In the genomic region with DNA sequence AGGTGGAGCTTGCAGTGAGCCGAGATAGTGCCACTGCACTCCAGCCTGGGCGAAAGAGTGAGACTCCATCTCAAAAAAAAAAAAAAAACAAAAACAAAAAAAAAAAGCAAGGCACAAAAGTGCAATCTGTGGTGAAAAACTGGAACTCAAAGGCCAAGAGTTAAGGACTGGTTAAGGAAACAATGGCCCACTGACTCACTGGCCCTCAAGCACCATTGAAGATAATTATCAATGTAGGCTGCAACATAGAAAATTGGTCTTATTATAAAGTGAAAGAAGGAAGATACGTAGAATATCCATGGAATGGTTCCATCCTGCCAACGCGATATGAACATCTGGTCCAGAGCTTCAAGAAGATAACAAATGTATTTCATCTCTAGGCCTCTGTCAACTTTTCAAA, we compare ENCODE assay signal across 22 cellular contexts.
"Had no signal": no experiment of that assay in that cellular context is flagged by ENCODE, and none has a peak within 500 bp of the region (broad histone marks: within the 10 kb centered on the region; RNA-seq: fewer than 3 reads in every experiment).

No MANE protein-coding gene starts in this region.

- ATAC-seq: activated CD8-positive, alpha-beta T cell treated with anti-CD3 and anti-CD28 coated beads for 36 hours; activated T-cell treated with anti-CD3 and anti-CD28 coated beads, Interleukin-2, amount 50 U/mL, for 72 hours; activated T-helper 17 cell treated with anti-CD3 and anti-CD28 coated beads, Interleukin-2, amount 50 U/mL, for 72 hours had no signal

- H3K27ac ChIP-seq: ascending aorta, cardiac muscle cell, SK-N-MC had no signal

- DNase-seq: activated CD4-positive, alpha-beta T cell treated with anti-CD3 and anti-CD28 coated beads, Interleukin-2, amount 10 ng/mL, durations not matched to agents 24 days and 14 days; activated CD4-positive, alpha-beta T cell treated with anti-CD3 and anti-CD28 coated beads, Interleukin-2, amount 50 U/mL, for 4 hours; activated CD8-positive, alpha-beta T cell treated with anti-CD3 and anti-CD28 coated beads for 36 hours; activated effector memory CD4-positive, alpha-beta T cell treated with anti-CD3 and anti-CD28 coated beads, Interleukin-2, amount 50 U/mL, for 16 hours; activated naive CD4-positive, alpha-beta T cell treated with Interleukin-2 at 50 U/mL for 16 hours; activated naive CD8-positive, alpha-beta T cell treated with anti-CD3 and anti-CD28 coated beads, Interleukin-2, amount 10 ng/mL, durations not matched to agents 7 days and 5 days; activated T-cell treated with anti-CD3 and anti-CD28 coated beads, Interleukin-2, amount 50 U/mL, for 1 hour; activated T-cell treated with anti-CD3 and anti-CD28 coated beads, Interleukin-2, amount 50 U/mL, for 72 hours; amygdala; NCI-H1105; NCI-H1417 treated with DMSO at 0.1 percent for 48 hours; NCI-H187 treated with DMSO at 0.1 percent for 48 hours; NCI-H2081; NCI-H446; NCI-H510A treated with DMSO at 0.1 percent for 48 hours; NCI-H526 treated with DMSO at 0.1 percent for 48 hours; NCI-H774; Right ventricle myocardium superior had no signal

- H3K4me1 ChIP-seq: ascending aorta had no signal

- H3K36me3 ChIP-seq: ascending aorta, cardiac muscle cell had no signal

- H3K4me3 ChIP-seq: ascending aorta, cardiac muscle cell, SK-N-MC had no signal

- H3K27me3 ChIP-seq: ascending aorta, cardiac muscle cell had no signal

- H3K9me3 ChIP-seq: ascending aorta had no signal
